Comparison of ENCODE assay signal across 21 cellular contexts in genomic region chr6:165880721-165881120, GRCh38.
DNase-seq lines count a peak whose midpoint lies in the region; ATAC-seq and TF ChIP-seq lines count a peak whose summit lies in the region.
"Had no signal": no experiment of that assay in that cellular context is flagged by ENCODE, and none has a peak within 500 bp of the region (broad histone marks: within the 10 kb centered on the region; RNA-seq: fewer than 3 reads in every experiment).

No MANE protein-coding gene starts in this region.

- no peak overlapping the region for H2BK120ac ChIP-seq in IMR-90 (ENCODE audit: low read depth, low read length)

- H3K56ac ChIP-seq in IMR-90 (ENCODE audit: extremely low read depth, insufficient read depth, low read length) = no peak overlapping the region

- DNase-seq in IMR-90 = peak; percentile 71
- DNase-seq in astrocyte of the cerebellum (ENCODE audit: low read depth) = peak; percentile 29
- peak; percentile 26 for DNase-seq in fibroblast of peridontal ligament (ENCODE audit: extremely low read depth)
- no peak for DNase-seq in T-helper 9 cell
- no peak for DNase-seq in foreskin keratinocyte
- DNase-seq in NCI-H2171 treated with DMSO at 0.1 percent for 48 hours (lab: John Stamatoyannopoulos, UW) = no peak
- DNase-seq: DMS153, DND-41, KBM-7, MM.1S, NCI-H1048, NCI-H1417 treated with DMSO at 0.1 percent for 48 hours, NCI-H187, NCI-H2081 treated with DMSO at 0.1 percent for 48 hours, NCI-H446, NCI-H524 treated with DMSO at 0.1 percent for 48 hours, NCI-H774, SJCRH30 had no signal

- no peak overlapping the region for H2AK9ac ChIP-seq in IMR-90 (replicated peaks; ENCODE audit: low read depth, low read length, poor library complexity)

- no TSS peak for BruUV-seq in IMR-90 (replicated peaks; lab: Mats Ljungman, UMichigan)

- H3K4me2 ChIP-seq in IMR-90 (ENCODE audit: low read depth, low read length) = peak overlapping the region; percentile 21; the same call in 1 of the 2 replicates

- TF ChIP-seq RAD21 in IMR-90 (IDR thresholded peaks at IDR 0.05; ENCODE audit: low read length) = no peak

- peaks cover 0 to 6% of the 10 kb centered on the region in 2 experiments; a peak in 1 of 4 replicates for H3K79me1 ChIP-seq in IMR-90 (ENCODE audit: low read depth in 1 of 2, low read length in 2 of 2)

- in situ Hi-C loops in IMR-90 (cut with MboI; ENCODE audit: low sequenced_read_pairs) = no loop called here
- in situ Hi-C loops in astrocyte of the cerebellum (cut with HindIII; ENCODE audit: low sequenced_read_pairs) = no loop called here

- no peak overlapping the region for H3K4ac ChIP-seq in IMR-90 (ENCODE audit: low read depth, low read length)

- H2BK15ac ChIP-seq in IMR-90 (ENCODE audit: low read depth, low read length) = no peak overlapping the region

- H3K27ac ChIP-seq in IMR-90 (ENCODE audit: insufficient read depth, low read length) (no peak overlapping the region), stomach smooth muscle (ENCODE audit: low read length) (peak overlapping the region; percentile 74), foreskin keratinocyte (no peak overlapping the region)
- H3K27ac ChIP-seq: SJCRH30 had no signal

- H3K4me3 ChIP-seq in IMR-90 (ENCODE audit: insufficient read depth, low read depth, low read length) (no peak overlapping the region), astrocyte of the cerebellum (ENCODE audit: low read depth, low read length) (no peak overlapping the region), stomach smooth muscle (ENCODE audit: low read length in 2 of 2) (no peak overlapping the region)
- H3K4me3 ChIP-seq: SJCRH30 had no signal

- no peak overlapping the region for H4K91ac ChIP-seq in IMR-90 (ENCODE audit: insufficient read depth, low read depth, low read length)

- H4K20me1 ChIP-seq in IMR-90 (ENCODE audit: insufficient read depth, low read length) = no peaks in the 10 kb centered on the region; the same call in 1 of the 2 replicates

- H3K4me1 ChIP-seq in IMR-90 (ENCODE audit: control insufficient read depth, insufficient read depth, low read length) (peaks cover 12% of the 10 kb centered on the region), stomach smooth muscle (ENCODE audit: control insufficient read depth, insufficient read depth, low read length) (peaks cover 36% of the 10 kb centered on the region), foreskin keratinocyte (no peaks in the 10 kb centered on the region)

- ATAC-seq in IMR-90 (ENCODE audit: low read depth) = peak; percentile 8; the same call in 1 of the 2 replicates
- ATAC-seq in foreskin keratinocyte = no peak
- ATAC-seq: Right ventricle myocardium inferior, SK-N-SH treated with all-trans-retinoic acid at 6 μM for 48 hours had no signal

- H3K9me3 ChIP-seq in IMR-90 (ENCODE audit: control insufficient read depth, insufficient read depth, low read length) = 0 out of 2 replicates have a peak, but pooled peaks cover 2% of the 10 kb centered on the region
- no peaks in the 10 kb centered on the region for H3K9me3 ChIP-seq in stomach smooth muscle (ENCODE audit: control insufficient read depth in 2 of 2, low read length in 2 of 2)
- H3K9me3 ChIP-seq: SJCRH30 had no signal

- no peak overlapping the region for H2BK5ac ChIP-seq in IMR-90 (ENCODE audit: low read depth, low read length, poor library complexity, severe bottlenecking)

- intact Hi-C loops in IMR-90 (cut with micrococcal nuclease) = no loop called here

- CTCF ChIA-PET in IMR-90 (lab: Yijun Ruan, JAX) = interaction anchor here (0.6 kb wide), 1 partner anchor 299 kb away, joined by 3 read pairs; no protein-coding TSS in a partner anchor

- H2BK20ac ChIP-seq in IMR-90 (ENCODE audit: low read depth, low read length) = no peak overlapping the region

- TF ChIP-seq CTCF in IMR-90 (conservative IDR thresholded peaks at IDR 0.05; ENCODE audit: low read depth, low read length) = no peak
- no peak for TF ChIP-seq CTCF in astrocyte of the cerebellum (IDR thresholded peaks at IDR 0.05; ENCODE audit: low read depth, low read length, missing control alignments)
- no peak for TF ChIP-seq CTCF in foreskin keratinocyte (conservative IDR thresholded peaks at IDR 0.05)

- WGBS in IMR-90 (ENCODE audit: extremely low coverage in 2 of 2, insufficient read length in 1 of 2), 2 experiments = no CpG with 5 or more reads among the region's 2 CpGs

- H3K27me3 ChIP-seq in IMR-90 (ENCODE audit: control insufficient read depth, insufficient read depth, low read length) (no peaks in the 10 kb centered on the region; the same call in 1 of the 2 replicates), stomach smooth muscle (ENCODE audit: control insufficient read depth in 1 of 2, insufficient read depth in 2 of 2, low read length in 2 of 2) (no peaks in the 10 kb centered on the region), foreskin keratinocyte (no peaks in the 10 kb centered on the region)

- H3K9ac ChIP-seq in IMR-90 (ENCODE audit: low read depth, low read length) = no peak overlapping the region
- no peak overlapping the region for H3K9ac ChIP-seq in stomach smooth muscle (ENCODE audit: low read length in 2 of 2)

- no peak overlapping the region for H4K5ac ChIP-seq in IMR-90 (ENCODE audit: low read depth, low read length)

- H3K14ac ChIP-seq in IMR-90 (replicated peaks; ENCODE audit: low read depth, low read length) = no peak overlapping the region

- H3K36me3 ChIP-seq in IMR-90 (ENCODE audit: control insufficient read depth, insufficient read depth, low read length) = no peaks in the 10 kb centered on the region
- no peaks in the 10 kb centered on the region for H3K36me3 ChIP-seq in stomach smooth muscle (ENCODE audit: control insufficient read depth in 2 of 2, insufficient read depth in 2 of 2, low read length in 2 of 2)
- H3K36me3 ChIP-seq: SJCRH30 had no signal

- no peak for TF ChIP-seq POLR2A in IMR-90 (IDR thresholded peaks at IDR 0.05; ENCODE audit: low read depth, low read length)

- H2AK5ac ChIP-seq in IMR-90 (ENCODE audit: low read depth, low read length) = no peak overlapping the region

- no peak overlapping the region for H2AFZ ChIP-seq in IMR-90 (replicated peaks; ENCODE audit: low read length, poor library complexity)

- dilution Hi-C loops in IMR-90 (cut with HindIII; ENCODE audit: low sequenced_read_pairs, unreplicated experiment) = loop anchor here (25.0 kb wide), 1 partner anchor 207 kb away; no protein-coding TSS in a partner anchor

- no peak overlapping the region for H3K23ac ChIP-seq in IMR-90 (ENCODE audit: low read depth, low read length)

- H4K8ac ChIP-seq in IMR-90 (ENCODE audit: low read depth in 2 of 2, low read length in 2 of 2) = no peak overlapping the region

- POLR2A ChIA-PET in IMR-90 (lab: Charles Lee; ENCODE audit: unreplicated experiment) = no interaction called here

- H3K9me1 ChIP-seq in IMR-90 (ENCODE audit: insufficient read depth, low read length) = no peaks in the 10 kb centered on the region

- 0 out of 2 replicates have a peak overlapping the region, but pooled peaks have one; percentile 24 for H3K18ac ChIP-seq in IMR-90 (ENCODE audit: low read depth, low read length)

TF ChIP-seq in IMR-90, 13 proteins besides CTCF, POLR2A, EP300 and RAD21:
- TF ChIP-seq BHLHE40 (IDR thresholded peaks at IDR 0.05; ENCODE audit: low read depth, low read length) (no peak), MAFK (IDR thresholded peaks at IDR 0.05; ENCODE audit: low read depth, low read length) (no peak), SMC3 (IDR thresholded peaks at IDR 0.05; ENCODE audit: low read depth, low read length) (no peak), USF2 (IDR thresholded peaks at IDR 0.05; ENCODE audit: low read depth, low read length) (no peak), RFX5 (IDR thresholded peaks at IDR 0.05; ENCODE audit: low read depth, low read length) (no peak), FOS (IDR thresholded peaks at IDR 0.05; ENCODE audit: low read depth, low read length) (no peak), RCOR1 (IDR thresholded peaks at IDR 0.05; ENCODE audit: insufficient replicate concordance, low read length) (no peak), MAZ (IDR thresholded peaks at IDR 0.05; ENCODE audit: borderline replicate concordance, low read depth, low read length) (no peak), CEBPB (IDR thresholded peaks at IDR 0.05; ENCODE audit: low read depth, low read length) (no peak), MXI1 (IDR thresholded peaks at IDR 0.05; ENCODE audit: borderline replicate concordance, low read depth, low read length) (no peak), NFE2L2 (IDR thresholded peaks at IDR 0.05; ENCODE audit: low read depth, low read length) (no peak), CHD1 (IDR thresholded peaks at IDR 0.05; ENCODE audit: low read depth, low read length) (no peak)
- TF ChIP-seq, protein P1, sequence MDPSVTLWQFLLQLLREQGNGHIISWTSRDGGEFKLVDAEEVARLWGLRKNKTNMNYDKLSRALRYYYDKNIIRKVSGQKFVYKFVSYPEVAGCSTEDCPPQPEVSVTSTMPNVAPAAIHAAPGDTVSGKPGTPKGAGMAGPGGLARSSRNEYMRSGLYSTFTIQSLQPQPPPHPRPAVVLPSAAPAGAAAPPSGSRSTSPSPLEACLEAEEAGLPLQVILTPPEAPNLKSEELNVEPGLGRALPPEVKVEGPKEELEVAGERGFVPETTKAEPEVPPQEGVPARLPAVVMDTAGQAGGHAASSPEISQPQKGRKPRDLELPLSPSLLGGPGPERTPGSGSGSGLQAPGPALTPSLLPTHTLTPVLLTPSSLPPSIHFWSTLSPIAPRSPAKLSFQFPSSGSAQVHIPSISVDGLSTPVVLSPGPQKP (IDR thresholded peaks at IDR 0.05; ENCODE audit: borderline replicate concordance, low read depth, low read length) = no peak

Comparison
In these comparisons a context has a peak if more than half of its experiments do, and no peak if none do; other contexts are left out.
1. DNase-seq: peak in IMR-90 (single experiment), astrocyte of the cerebellum (single experiment) and fibroblast of peridontal ligament (single experiment); none in T-helper 9 cell (single experiment), foreskin keratinocyte (0 of 2) and NCI-H2171 treated with DMSO at 0.1 percent for 48 hours (single experiment).